In the genomic region with DNA sequence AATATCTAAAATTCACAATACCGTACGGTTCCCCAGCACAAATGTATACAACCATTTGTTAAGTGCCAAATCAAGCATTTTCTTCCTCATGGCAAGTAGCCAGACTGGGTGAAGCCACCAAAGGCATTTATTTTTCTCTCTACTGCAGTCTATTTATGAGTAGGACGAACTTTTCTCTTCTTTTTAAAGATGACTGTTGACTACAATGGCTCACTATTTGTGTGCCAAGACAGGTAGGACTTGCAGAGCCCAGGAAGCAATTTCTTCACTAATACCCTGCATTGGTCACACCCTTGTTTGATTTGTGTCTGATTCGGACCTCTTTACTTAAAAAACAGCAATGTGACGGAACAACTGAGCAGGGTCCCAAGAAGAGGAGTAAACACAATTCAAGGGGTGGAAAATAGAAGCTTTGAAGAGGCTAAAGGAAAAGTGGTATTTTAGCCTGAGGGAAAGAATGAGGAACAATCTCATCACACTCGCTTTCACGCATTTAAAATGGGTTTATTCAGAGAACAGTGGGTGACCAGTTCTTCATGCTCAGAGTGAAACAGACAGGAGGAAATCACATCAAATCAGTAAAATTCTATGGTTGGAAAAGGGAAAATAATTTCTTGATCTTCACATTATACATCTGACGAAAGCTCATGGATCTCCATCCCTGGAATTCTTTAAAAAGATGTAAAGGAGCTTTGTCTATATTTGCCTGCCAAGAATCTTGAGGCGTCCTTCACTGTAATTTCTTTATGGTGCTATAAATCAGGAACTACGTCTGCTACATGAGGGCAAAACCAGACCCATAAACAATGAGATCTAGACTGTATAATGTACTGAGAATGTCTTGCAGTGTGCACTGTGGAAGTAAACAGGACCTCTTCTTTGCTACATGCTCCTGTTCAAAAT, we compare ENCODE assay signal across 16 cellular contexts.
"Had no signal": no experiment of that assay in that cellular context is flagged by ENCODE, and none has a peak within 500 bp of the region (broad histone marks: within the 10 kb centered on the region; RNA-seq: fewer than 3 reads in every experiment).

No MANE protein-coding gene starts in this region.

- H3K4me1 ChIP-seq: foreskin keratinocyte, lower lobe of right lung, tibial nerve, vagina had no signal

- DNase-seq: activated CD4-positive, alpha-beta T cell treated with anti-CD3 and anti-CD28 coated beads, Interleukin-2, amount 50 U/mL, for 4 hours; activated naive CD4-positive, alpha-beta T cell treated with anti-CD3 and anti-CD28 coated beads, Interleukin-2, amount 10 ng/mL, durations not matched to agents 7 days and 5 days; foreskin keratinocyte; head of caudate nucleus; kidney glomerular epithelial cell; lower lobe of right lung; naive thymus-derived CD4-positive, alpha-beta T cell; stimulated activated CD4-positive, alpha-beta T cell treated with anti-CD3 and anti-CD28 coated beads, Interleukin-15, amount 100 ng/mL, for 24 hours; stimulated activated CD4-positive, alpha-beta T cell treated with anti-CD3 and anti-CD28 coated beads, Interleukin-4, amount 100 ng/mL, for 1 hour; stimulated activated naive CD4-positive, alpha-beta T cell; T-helper 9 cell had no signal

- H3K27ac Mint-ChIP-seq: activated naive CD4-positive, alpha-beta T cell treated with anti-CD3 and anti-CD28 coated beads, Interleukin-2, amount 10 ng/mL, durations not matched to agents 7 days and 5 days; naive thymus-derived CD4-positive, alpha-beta T cell had no signal

- H3K36me3 Mint-ChIP-seq: activated naive CD4-positive, alpha-beta T cell treated with anti-CD3 and anti-CD28 coated beads, Interleukin-2, amount 10 ng/mL, durations not matched to agents 7 days and 5 days; naive thymus-derived CD4-positive, alpha-beta T cell had no signal

- H3K4me1 Mint-ChIP-seq: activated naive CD4-positive, alpha-beta T cell treated with anti-CD3 and anti-CD28 coated beads, Interleukin-2, amount 10 ng/mL, durations not matched to agents 7 days and 5 days had no signal

- H3K27me3 ChIP-seq: foreskin keratinocyte, neutrophil, tibial nerve, vagina had no signal

- H3K4me3 ChIP-seq: lower lobe of right lung, tibial nerve, vagina had no signal

- H3K9me3 ChIP-seq: lower lobe of right lung, neutrophil, tibial nerve, vagina had no signal

- ATAC-seq: activated CD4-positive, CD25-positive, alpha-beta regulatory T cell treated with anti-CD3 and anti-CD28 coated beads, Interleukin-2, amount 50 U/mL, for 24 hours; foreskin keratinocyte; lower lobe of right lung; naive thymus-derived CD4-positive, alpha-beta T cell had no signal

- H3K4me3 Mint-ChIP-seq: activated naive CD4-positive, alpha-beta T cell treated with anti-CD3 and anti-CD28 coated beads, Interleukin-2, amount 10 ng/mL, durations not matched to agents 7 days and 5 days; naive thymus-derived CD4-positive, alpha-beta T cell had no signal

- FAIRE-seq: endometrium had no signal

- H3K27ac ChIP-seq: foreskin keratinocyte, lower lobe of right lung, neutrophil, tibial nerve, vagina had no signal

- H3K9me3 Mint-ChIP-seq: activated naive CD4-positive, alpha-beta T cell treated with anti-CD3 and anti-CD28 coated beads, Interleukin-2, amount 10 ng/mL, durations not matched to agents 7 days and 5 days; naive thymus-derived CD4-positive, alpha-beta T cell had no signal

- H3K36me3 ChIP-seq: lower lobe of right lung, neutrophil, tibial nerve, vagina had no signal
